In the genomic region with DNA sequence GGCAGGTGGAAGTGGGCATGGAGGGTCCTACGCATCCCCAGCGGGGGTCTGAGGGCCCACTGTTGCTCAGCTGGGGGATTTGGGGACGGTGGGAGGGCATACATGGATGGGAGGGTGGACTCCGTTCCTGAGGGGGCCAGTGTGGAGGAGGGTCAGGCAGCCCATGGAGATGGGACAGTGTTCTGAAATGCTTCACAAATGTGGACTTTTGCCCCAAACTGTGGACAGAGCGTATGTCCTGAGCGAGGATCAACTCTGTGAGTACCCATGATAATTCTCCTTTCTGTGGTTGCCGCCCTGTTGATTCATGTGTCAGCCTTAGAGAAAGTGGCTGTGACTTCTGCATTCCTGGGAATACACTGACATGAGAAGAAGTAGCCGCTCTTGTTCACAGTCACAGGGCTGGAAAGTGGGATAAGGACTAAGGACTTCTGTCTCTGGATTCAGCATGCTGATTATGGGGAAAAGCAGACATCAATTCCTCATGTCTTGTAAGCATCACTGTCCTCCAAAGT, we compare ENCODE assay signal across 1 cellular context.
A peak's percentile ranks its signal among the peaks of the same experiment; 100 is the strongest.
TF ChIP-seq lines count a peak whose summit lies in the region.

No MANE protein-coding gene starts in this region.

TF ChIP-seq in HepG2, 621 proteins besides CTCF, POLR2A, EP300 and RAD21 (continued from another document and continues in another):
- TF ChIP-seq, protein P1, sequence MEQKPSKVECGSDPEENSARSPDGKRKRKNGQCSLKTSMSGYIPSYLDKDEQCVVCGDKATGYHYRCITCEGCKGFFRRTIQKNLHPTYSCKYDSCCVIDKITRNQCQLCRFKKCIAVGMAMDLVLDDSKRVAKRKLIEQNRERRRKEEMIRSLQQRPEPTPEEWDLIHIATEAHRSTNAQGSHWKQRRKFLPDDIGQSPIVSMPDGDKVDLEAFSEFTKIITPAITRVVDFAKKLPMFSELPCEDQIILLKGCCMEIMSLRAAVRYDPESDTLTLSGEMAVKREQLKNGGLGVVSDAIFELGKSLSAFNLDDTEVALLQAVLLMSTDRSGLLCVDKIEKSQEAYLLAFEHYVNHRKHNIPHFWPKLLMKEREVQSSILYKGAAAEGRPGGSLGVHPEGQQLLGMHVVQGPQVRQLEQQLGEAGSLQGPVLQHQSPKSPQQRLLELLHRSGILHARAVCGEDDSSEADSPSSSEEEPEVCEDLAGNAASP (CRISPR knock-in tag; IDR thresholded peaks at IDR 0.05; ENCODE audit: borderline replicate concordance) = peak; percentile 39; the same call in 1 of the 2 replicates
- TF ChIP-seq ZNF772 (CRISPR knock-in tag; IDR thresholded peaks at IDR 0.05) = no peak
- TF ChIP-seq ZNF180 (CRISPR knock-in tag; IDR thresholded peaks at IDR 0.05; ENCODE audit: borderline replicate concordance, low read depth) = no peak
- TF ChIP-seq HDAC1 (CRISPR knock-in tag; IDR thresholded peaks at IDR 0.05) = peak; percentile 33; the same call in 1 of the 2 replicates
- peak; percentile 73; the same call in 1 of the 2 replicates for TF ChIP-seq PHF21A (CRISPR knock-in tag; IDR thresholded peaks at IDR 0.05)
- no peak for TF ChIP-seq HNRNPL (IDR thresholded peaks at IDR 0.05; ENCODE audit: low read depth, low read length)
- TF ChIP-seq ZNF558 (CRISPR knock-in tag; IDR thresholded peaks at IDR 0.05; ENCODE audit: borderline replicate concordance) = no peak
- no peak for TF ChIP-seq ZNF225 (CRISPR knock-in tag; IDR thresholded peaks at IDR 0.05)
- 0 out of 2 replicates have a peak, but pooled peaks have one; percentile 35 for TF ChIP-seq CCDC6 (CRISPR knock-in tag; IDR thresholded peaks at IDR 0.05)
- TF ChIP-seq, protein P2, sequence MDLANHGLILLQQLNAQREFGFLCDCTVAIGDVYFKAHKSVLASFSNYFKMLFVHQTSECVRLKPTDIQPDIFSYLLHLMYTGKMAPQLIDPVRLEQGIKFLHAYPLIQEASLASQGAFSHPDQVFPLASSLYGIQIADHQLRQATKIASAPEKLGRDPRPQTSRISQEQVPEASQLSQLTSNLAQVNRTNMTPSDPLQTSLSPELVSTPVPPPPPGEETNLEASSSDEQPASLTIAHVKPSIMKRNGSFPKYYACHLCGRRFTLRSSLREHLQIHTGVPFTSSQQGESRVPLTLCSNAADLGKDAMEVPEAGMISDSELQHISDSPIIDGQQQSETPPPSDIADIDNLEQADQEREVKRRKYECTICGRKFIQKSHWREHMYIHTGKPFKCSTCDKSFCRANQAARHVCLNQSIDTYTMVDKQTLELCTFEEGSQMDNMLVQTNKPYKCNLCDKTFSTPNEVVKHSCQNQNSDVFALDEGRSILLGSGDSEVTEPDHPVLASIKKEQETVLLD (CRISPR knock-in tag; IDR thresholded peaks at IDR 0.05; ENCODE audit: low read depth) = no peak
- no peak for TF ChIP-seq ZNF382 (CRISPR knock-in tag; IDR thresholded peaks at IDR 0.05; ENCODE audit: borderline replicate concordance)
- peak; percentile 41; the same call in 1 of the 2 replicates for TF ChIP-seq MED1 (CRISPR knock-in tag; IDR thresholded peaks at IDR 0.05)
- TF ChIP-seq HOXA7 (CRISPR knock-in tag; IDR thresholded peaks at IDR 0.05) = no peak
- no peak for TF ChIP-seq KLF6 (CRISPR knock-in tag; IDR thresholded peaks at IDR 0.05)
- no peak for TF ChIP-seq ERF (CRISPR knock-in tag; IDR thresholded peaks at IDR 0.05)
- TF ChIP-seq, protein P3, sequence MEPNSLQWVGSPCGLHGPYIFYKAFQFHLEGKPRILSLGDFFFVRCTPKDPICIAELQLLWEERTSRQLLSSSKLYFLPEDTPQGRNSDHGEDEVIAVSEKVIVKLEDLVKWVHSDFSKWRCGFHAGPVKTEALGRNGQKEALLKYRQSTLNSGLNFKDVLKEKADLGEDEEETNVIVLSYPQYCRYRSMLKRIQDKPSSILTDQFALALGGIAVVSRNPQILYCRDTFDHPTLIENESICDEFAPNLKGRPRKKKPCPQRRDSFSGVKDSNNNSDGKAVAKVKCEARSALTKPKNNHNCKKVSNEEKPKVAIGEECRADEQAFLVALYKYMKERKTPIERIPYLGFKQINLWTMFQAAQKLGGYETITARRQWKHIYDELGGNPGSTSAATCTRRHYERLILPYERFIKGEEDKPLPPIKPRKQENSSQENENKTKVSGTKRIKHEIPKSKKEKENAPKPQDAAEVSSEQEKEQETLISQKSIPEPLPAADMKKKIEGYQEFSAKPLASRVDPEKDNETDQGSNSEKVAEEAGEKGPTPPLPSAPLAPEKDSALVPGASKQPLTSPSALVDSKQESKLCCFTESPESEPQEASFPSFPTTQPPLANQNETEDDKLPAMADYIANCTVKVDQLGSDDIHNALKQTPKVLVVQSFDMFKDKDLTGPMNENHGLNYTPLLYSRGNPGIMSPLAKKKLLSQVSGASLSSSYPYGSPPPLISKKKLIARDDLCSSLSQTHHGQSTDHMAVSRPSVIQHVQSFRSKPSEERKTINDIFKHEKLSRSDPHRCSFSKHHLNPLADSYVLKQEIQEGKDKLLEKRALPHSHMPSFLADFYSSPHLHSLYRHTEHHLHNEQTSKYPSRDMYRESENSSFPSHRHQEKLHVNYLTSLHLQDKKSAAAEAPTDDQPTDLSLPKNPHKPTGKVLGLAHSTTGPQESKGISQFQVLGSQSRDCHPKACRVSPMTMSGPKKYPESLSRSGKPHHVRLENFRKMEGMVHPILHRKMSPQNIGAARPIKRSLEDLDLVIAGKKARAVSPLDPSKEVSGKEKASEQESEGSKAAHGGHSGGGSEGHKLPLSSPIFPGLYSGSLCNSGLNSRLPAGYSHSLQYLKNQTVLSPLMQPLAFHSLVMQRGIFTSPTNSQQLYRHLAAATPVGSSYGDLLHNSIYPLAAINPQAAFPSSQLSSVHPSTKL (CRISPR knock-in tag; IDR thresholded peaks at IDR 0.05) = peak; percentile 61; the same call in 1 of the 2 replicates
- TF ChIP-seq, protein P4, sequence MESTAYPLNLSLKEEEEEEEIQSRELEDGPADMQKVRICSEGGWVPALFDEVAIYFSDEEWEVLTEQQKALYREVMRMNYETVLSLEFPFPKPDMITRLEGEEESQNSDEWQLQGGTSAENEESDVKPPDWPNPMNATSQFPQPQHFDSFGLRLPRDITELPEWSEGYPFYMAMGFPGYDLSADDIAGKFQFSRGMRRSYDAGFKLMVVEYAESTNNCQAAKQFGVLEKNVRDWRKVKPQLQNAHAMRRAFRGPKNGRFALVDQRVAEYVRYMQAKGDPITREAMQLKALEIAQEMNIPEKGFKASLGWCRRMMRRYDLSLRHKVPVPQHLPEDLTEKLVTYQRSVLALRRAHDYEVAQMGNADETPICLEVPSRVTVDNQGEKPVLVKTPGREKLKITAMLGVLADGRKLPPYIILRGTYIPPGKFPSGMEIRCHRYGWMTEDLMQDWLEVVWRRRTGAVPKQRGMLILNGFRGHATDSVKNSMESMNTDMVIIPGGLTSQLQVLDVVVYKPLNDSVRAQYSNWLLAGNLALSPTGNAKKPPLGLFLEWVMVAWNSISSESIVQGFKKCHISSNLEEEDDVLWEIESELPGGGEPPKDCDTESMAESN (CRISPR knock-in tag; conservative IDR thresholded peaks at IDR 0.05) = no peak
- no peak for TF ChIP-seq ZNF207 (IDR thresholded peaks at IDR 0.05; ENCODE audit: borderline replicate concordance)
- TF ChIP-seq TCF7 (IDR thresholded peaks at IDR 0.05; ENCODE audit: low read depth) = peak; percentile 65
- TF ChIP-seq PITX1 (CRISPR knock-in tag; IDR thresholded peaks at IDR 0.05) = 0 out of 2 replicates have a peak, but pooled peaks have one; percentile 14
- TF ChIP-seq, protein P5, sequence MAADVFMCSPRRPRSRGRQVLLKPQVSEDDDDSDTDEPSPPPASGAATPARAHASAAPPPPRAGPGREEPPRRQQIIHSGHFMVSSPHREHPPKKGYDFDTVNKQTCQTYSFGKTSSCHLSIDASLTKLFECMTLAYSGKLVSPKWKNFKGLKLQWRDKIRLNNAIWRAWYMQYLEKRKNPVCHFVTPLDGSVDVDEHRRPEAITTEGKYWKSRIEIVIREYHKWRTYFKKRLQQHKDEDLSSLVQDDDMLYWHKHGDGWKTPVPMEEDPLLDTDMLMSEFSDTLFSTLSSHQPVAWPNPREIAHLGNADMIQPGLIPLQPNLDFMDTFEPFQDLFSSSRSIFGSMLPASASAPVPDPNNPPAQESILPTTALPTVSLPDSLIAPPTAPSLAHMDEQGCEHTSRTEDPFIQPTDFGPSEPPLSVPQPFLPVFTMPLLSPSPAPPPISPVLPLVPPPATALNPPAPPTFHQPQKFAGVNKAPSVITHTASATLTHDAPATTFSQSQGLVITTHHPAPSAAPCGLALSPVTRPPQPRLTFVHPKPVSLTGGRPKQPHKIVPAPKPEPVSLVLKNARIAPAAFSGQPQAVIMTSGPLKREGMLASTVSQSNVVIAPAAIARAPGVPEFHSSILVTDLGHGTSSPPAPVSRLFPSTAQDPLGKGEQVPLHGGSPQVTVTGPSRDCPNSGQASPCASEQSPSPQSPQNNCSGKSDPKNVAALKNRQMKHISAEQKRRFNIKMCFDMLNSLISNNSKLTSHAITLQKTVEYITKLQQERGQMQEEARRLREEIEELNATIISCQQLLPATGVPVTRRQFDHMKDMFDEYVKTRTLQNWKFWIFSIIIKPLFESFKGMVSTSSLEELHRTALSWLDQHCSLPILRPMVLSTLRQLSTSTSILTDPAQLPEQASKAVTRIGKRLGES (CRISPR knock-in tag; IDR thresholded peaks at IDR 0.05; ENCODE audit: borderline replicate concordance) = no peak
- TF ChIP-seq ZNF670 (CRISPR knock-in tag; IDR thresholded peaks at IDR 0.05; ENCODE audit: borderline replicate concordance) = no peak
- TF ChIP-seq ZNF484 (CRISPR knock-in tag; IDR thresholded peaks at IDR 0.05; ENCODE audit: borderline replicate concordance, low read depth) = no peak
- TF ChIP-seq HMG20A (CRISPR knock-in tag; IDR thresholded peaks at IDR 0.05; ENCODE audit: borderline replicate concordance) = 0 out of 2 replicates have a peak, but pooled peaks have one; percentile 12
- TF ChIP-seq, protein P6, sequence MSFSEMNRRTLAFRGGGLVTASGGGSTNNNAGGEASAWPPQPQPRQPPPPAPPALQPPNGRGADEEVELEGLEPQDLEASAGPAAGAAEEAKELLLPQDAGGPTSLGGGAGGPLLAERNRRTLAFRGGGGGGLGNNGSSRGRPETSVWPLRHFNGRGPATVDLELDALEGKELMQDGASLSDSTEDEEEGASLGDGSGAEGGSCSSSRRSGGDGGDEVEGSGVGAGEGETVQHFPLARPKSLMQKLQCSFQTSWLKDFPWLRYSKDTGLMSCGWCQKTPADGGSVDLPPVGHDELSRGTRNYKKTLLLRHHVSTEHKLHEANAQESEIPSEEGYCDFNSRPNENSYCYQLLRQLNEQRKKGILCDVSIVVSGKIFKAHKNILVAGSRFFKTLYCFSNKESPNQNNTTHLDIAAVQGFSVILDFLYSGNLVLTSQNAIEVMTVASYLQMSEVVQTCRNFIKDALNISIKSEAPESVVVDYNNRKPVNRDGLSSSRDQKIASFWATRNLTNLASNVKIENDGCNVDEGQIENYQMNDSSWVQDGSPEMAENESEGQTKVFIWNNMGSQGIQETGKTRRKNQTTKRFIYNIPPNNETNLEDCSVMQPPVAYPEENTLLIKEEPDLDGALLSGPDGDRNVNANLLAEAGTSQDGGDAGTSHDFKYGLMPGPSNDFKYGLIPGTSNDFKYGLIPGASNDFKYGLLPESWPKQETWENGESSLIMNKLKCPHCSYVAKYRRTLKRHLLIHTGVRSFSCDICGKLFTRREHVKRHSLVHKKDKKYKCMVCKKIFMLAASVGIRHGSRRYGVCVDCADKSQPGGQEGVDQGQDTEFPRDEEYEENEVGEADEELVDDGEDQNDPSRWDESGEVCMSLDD (CRISPR knock-in tag; IDR thresholded peaks at IDR 0.05; ENCODE audit: borderline replicate concordance) = no peak
- TF ChIP-seq CAMTA2 (CRISPR knock-in tag; IDR thresholded peaks at IDR 0.05; ENCODE audit: borderline replicate concordance) = no peak
- TF ChIP-seq ZNF777 (CRISPR knock-in tag; IDR thresholded peaks at IDR 0.05) = no peak
- TF ChIP-seq, protein P7, sequence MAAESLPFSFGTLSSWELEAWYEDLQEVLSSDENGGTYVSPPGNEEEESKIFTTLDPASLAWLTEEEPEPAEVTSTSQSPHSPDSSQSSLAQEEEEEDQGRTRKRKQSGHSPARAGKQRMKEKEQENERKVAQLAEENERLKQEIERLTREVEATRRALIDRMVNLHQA (CRISPR knock-in tag; IDR thresholded peaks at IDR 0.05) = no peak
- no peak for TF ChIP-seq ZSCAN29 (CRISPR knock-in tag; conservative IDR thresholded peaks at IDR 0.05)
- TF ChIP-seq ZIK1 (CRISPR knock-in tag; IDR thresholded peaks at IDR 0.05; ENCODE audit: borderline replicate concordance, low read depth) = no peak
- 0 out of 2 replicates have a peak, but pooled peaks have one; percentile 41 for TF ChIP-seq CREM (IDR thresholded peaks at IDR 0.05)
- no peak for TF ChIP-seq CREM (CRISPR knock-in tag; IDR thresholded peaks at IDR 0.05)
- TF ChIP-seq, protein P8, sequence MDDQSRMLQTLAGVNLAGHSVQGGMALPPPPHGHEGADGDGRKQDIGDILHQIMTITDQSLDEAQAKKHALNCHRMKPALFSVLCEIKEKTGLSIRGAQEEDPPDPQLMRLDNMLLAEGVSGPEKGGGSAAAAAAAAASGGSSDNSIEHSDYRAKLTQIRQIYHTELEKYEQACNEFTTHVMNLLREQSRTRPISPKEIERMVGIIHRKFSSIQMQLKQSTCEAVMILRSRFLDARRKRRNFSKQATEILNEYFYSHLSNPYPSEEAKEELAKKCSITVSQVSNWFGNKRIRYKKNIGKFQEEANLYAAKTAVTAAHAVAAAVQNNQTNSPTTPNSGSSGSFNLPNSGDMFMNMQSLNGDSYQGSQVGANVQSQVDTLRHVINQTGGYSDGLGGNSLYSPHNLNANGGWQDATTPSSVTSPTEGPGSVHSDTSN (CRISPR knock-in tag; IDR thresholded peaks at IDR 0.05; ENCODE audit: borderline replicate concordance) = no peak
- 0 out of 2 replicates have a peak, but pooled peaks have one; percentile 27 for TF ChIP-seq GFI1 (CRISPR knock-in tag; IDR thresholded peaks at IDR 0.05; ENCODE audit: borderline replicate concordance)
- TF ChIP-seq SOX5 (CRISPR knock-in tag; IDR thresholded peaks at IDR 0.05; ENCODE audit: borderline replicate concordance) = peak; percentile 31; the same call in 1 of the 2 replicates
- TF ChIP-seq NR2F6 (IDR thresholded peaks at IDR 0.05) = no peak
- TF ChIP-seq NR2F6 (CRISPR knock-in tag; IDR thresholded peaks at IDR 0.05) = peak; percentile 26; the same call in 1 of the 2 replicates
- 0 out of 2 replicates have a peak, but pooled peaks have one; percentile 47 for TF ChIP-seq ZNF430 (CRISPR knock-in tag; IDR thresholded peaks at IDR 0.05)
- TF ChIP-seq, protein P9, sequence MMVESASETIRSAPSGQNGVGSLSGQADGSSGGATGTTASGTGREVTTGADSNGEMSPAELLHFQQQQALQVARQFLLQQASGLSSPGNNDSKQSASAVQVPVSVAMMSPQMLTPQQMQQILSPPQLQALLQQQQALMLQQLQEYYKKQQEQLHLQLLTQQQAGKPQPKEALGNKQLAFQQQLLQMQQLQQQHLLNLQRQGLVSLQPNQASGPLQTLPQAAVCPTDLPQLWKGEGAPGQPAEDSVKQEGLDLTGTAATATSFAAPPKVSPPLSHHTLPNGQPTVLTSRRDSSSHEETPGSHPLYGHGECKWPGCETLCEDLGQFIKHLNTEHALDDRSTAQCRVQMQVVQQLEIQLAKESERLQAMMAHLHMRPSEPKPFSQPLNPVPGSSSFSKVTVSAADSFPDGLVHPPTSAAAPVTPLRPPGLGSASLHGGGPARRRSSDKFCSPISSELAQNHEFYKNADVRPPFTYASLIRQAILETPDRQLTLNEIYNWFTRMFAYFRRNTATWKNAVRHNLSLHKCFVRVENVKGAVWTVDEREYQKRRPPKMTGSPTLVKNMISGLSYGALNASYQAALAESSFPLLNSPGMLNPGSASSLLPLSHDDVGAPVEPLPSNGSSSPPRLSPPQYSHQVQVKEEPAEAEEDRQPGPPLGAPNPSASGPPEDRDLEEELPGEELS (CRISPR knock-in tag; IDR thresholded peaks at IDR 0.05) = no peak
- TF ChIP-seq HDAC6 (IDR thresholded peaks at IDR 0.05; ENCODE audit: low read depth, low read length) = no peak
- TF ChIP-seq SPEN (CRISPR knock-in tag; IDR thresholded peaks at IDR 0.05; ENCODE audit: low read depth) = no peak
- TF ChIP-seq ZNF496 (CRISPR knock-in tag; IDR thresholded peaks at IDR 0.05; ENCODE audit: insufficient replicate concordance) = no peak
- TF ChIP-seq HDAC2 (CRISPR knock-in tag; IDR thresholded peaks at IDR 0.05) = peak; percentile 69; the same call in 1 of the 2 replicates
